ENCODE assay signal across 26 cellular contexts in genomic region chr16:26149661-26150060, GRCh38.
"Had no signal": no experiment of that assay in that cellular context is flagged by ENCODE, and none has a peak within 500 bp of the region (broad histone marks: within the 10 kb centered on the region; RNA-seq: fewer than 3 reads in every experiment).

No MANE protein-coding gene starts in this region.

- H3K4me3 ChIP-seq: pancreas, prostate gland, right lobe of liver, skin epidermis, stomach, suprapubic skin, testis, tibial artery, transverse colon, upper lobe of left lung, vagina had no signal

- H3K4me1 Mint-ChIP-seq: naive B cell; naive thymus-derived CD8-positive, alpha-beta T cell; stimulated activated effector memory CD8-positive, alpha-beta T cell treated with anti-CD3 and anti-CD28 coated beads, Interleukin-12 subunit alpha, Interleukin-12 subunit beta, amount 100 ng/mL, for 72 hours; stimulated activated naive B cell treated with anti-CD40 and anti-IgM and Interleukin-4, amounts not matched to agents 10 μg/mL and 1 μg/mL and 100 μg/mL, for 72 hours had no signal

- H3K9me3 Mint-ChIP-seq: nephron progenitor cell; stimulated activated effector memory CD8-positive, alpha-beta T cell treated with anti-CD3 and anti-CD28 coated beads, Interleukin-12 subunit alpha, Interleukin-12 subunit beta, amount 100 ng/mL, for 72 hours; stimulated activated naive CD8-positive, alpha-beta T cell treated with anti-CD3 and anti-CD28 coated beads, Interleukin-15, Interleukin-2, amounts not matched to agents 100 ng/mL and 50 ng/mL, for 24 hours had no signal

- H3K4me1 ChIP-seq: pancreas, prostate gland, right lobe of liver, stomach, suprapubic skin, testis, tibial artery, transverse colon, upper lobe of left lung, vagina had no signal

- ATAC-seq: naive thymus-derived CD8-positive, alpha-beta T cell; natural killer cell treated with Interleukin-12 subunit alpha and Interleukin-12 subunit beta and Interleukin-15 and Interleukin-18, amount 100 ng/mL, for 72 hours; pancreas; right cardiac atrium; right lobe of liver; stimulated activated effector memory CD8-positive, alpha-beta T cell treated with anti-CD3 and anti-CD28 coated beads, Interleukin-12 subunit alpha, Interleukin-12 subunit beta, amount 100 ng/mL, for 72 hours; stimulated activated naive B cell treated with anti-CD40 and anti-IgM and Interleukin-4, amounts not matched to agents 10 μg/mL and 1 μg/mL and 100 μg/mL, for 72 hours had no signal

- H3K27me3 Mint-ChIP-seq: stimulated activated naive B cell treated with anti-CD40 and anti-IgM and Interleukin-4, amounts not matched to agents 10 μg/mL and 1 μg/mL and 100 μg/mL, for 72 hours had no signal

- H3K36me3 ChIP-seq: neutrophil, pancreas, prostate gland, right lobe of liver, stomach, suprapubic skin, tibial artery, transverse colon, upper lobe of left lung, vagina had no signal

- H3K27ac ChIP-seq: neutrophil, pancreas, prostate gland, right lobe of liver, skin epidermis, stomach, suprapubic skin, testis, tibial artery, transverse colon, upper lobe of left lung, vagina had no signal

- DNase-seq: naive B cell; naive thymus-derived CD8-positive, alpha-beta T cell; nephron progenitor cell; pancreas; right cardiac atrium; right lobe of liver; stimulated activated CD4-positive, alpha-beta T cell treated with anti-CD3 and anti-CD28 coated beads, Interleukin-15, amount 100 ng/mL, for 24 hours; stimulated activated CD4-positive, alpha-beta T cell treated with anti-CD3 and anti-CD28 coated beads, Interleukin-2, amount 100 ng/mL, for 24 hours; stimulated activated CD4-positive, alpha-beta T cell treated with anti-CD3 and anti-CD28 coated beads, Interleukin-2, amount 100 ng/mL, for 48 hours; stimulated activated CD4-positive, alpha-beta T cell treated with anti-CD3 and anti-CD28 coated beads, Interleukin-4, amount 100 ng/mL, for 24 hours; stimulated activated naive B cell treated with anti-CD40 and anti-IgM and Interleukin-4, amounts not matched to agents 10 μg/mL and 1 μg/mL and 100 μg/mL, for 72 hours; stimulated activated naive CD4-positive, alpha-beta T cell treated with Interleukin-2 at 50 U/mL for 16 hours; stomach; testis; tibial artery; transverse colon; upper lobe of left lung had no signal

- H3K36me3 Mint-ChIP-seq: naive B cell; naive thymus-derived CD8-positive, alpha-beta T cell; natural killer cell treated with Interleukin-12 subunit alpha and Interleukin-12 subunit beta and Interleukin-15 and Interleukin-18, amount 100 ng/mL, for 72 hours; stimulated activated effector memory CD8-positive, alpha-beta T cell treated with anti-CD3 and anti-CD28 coated beads, Interleukin-12 subunit alpha, Interleukin-12 subunit beta, amount 100 ng/mL, for 72 hours; stimulated activated naive B cell treated with anti-CD40 and anti-IgM and Interleukin-4, amounts not matched to agents 10 μg/mL and 1 μg/mL and 100 μg/mL, for 72 hours had no signal

- H3K9me3 ChIP-seq: neutrophil, pancreas, prostate gland, right lobe of liver, stomach, testis, tibial artery, transverse colon, upper lobe of left lung, vagina had no signal

- H3K27me3 ChIP-seq: neutrophil, pancreas, right lobe of liver, stomach, suprapubic skin, testis, tibial artery, transverse colon, upper lobe of left lung, vagina had no signal

- H3K27ac Mint-ChIP-seq: naive thymus-derived CD8-positive, alpha-beta T cell; natural killer cell treated with Interleukin-12 subunit alpha and Interleukin-12 subunit beta and Interleukin-15 and Interleukin-18, amount 100 ng/mL, for 72 hours; nephron progenitor cell; stimulated activated effector memory CD8-positive, alpha-beta T cell treated with anti-CD3 and anti-CD28 coated beads, Interleukin-12 subunit alpha, Interleukin-12 subunit beta, amount 100 ng/mL, for 72 hours; stimulated activated naive B cell treated with anti-CD40 and anti-IgM and Interleukin-4, amounts not matched to agents 10 μg/mL and 1 μg/mL and 100 μg/mL, for 72 hours; stimulated activated naive CD8-positive, alpha-beta T cell treated with anti-CD3 and anti-CD28 coated beads, Interleukin-15, Interleukin-2, amounts not matched to agents 100 ng/mL and 50 ng/mL, for 24 hours had no signal

- H3K4me3 Mint-ChIP-seq: naive B cell; naive thymus-derived CD8-positive, alpha-beta T cell; natural killer cell treated with Interleukin-12 subunit alpha and Interleukin-12 subunit beta and Interleukin-15 and Interleukin-18, amount 100 ng/mL, for 72 hours; nephron progenitor cell; neural crest cell; stimulated activated effector memory CD8-positive, alpha-beta T cell treated with anti-CD3 and anti-CD28 coated beads, Interleukin-12 subunit alpha, Interleukin-12 subunit beta, amount 100 ng/mL, for 72 hours; stimulated activated naive B cell treated with anti-CD40 and anti-IgM and Interleukin-4, amounts not matched to agents 10 μg/mL and 1 μg/mL and 100 μg/mL, for 72 hours; stimulated activated naive CD8-positive, alpha-beta T cell treated with anti-CD3 and anti-CD28 coated beads, Interleukin-15, Interleukin-2, amounts not matched to agents 100 ng/mL and 50 ng/mL, for 24 hours had no signal
